In the genomic region with DNA sequence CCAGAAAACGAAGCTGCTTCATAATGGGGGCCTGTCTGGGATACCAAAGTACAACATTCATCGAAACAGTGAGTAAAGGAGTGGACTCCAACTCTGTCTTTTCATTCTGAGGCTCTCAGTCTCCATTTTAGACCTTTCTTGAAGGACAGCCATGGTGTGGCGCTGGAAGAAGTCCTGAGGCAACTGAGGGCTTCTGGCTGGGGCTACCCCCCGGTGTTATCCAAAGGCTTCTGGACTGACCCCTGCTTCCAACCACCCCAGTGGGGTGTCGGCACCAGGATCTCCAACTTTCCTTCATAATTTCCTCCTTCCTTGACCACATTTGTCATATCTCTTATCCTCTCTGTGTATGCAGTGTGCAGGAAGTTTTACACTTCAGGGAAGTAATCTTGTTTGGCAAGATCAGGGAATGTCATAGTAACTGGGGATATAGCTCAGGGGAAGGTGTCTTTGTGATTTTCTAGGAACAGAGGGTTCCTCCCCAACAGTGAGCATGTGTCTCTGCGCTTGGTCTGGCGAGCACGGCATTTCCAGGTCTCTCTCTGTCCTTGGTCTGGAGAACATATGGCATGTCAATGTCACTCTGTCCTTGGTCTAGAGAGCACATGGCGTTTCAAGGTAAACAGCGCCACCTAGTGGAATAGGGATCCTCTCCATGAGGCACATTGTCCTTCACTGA, we compare ENCODE assay signal across 8 cellular contexts. TPM values are rescaled to one million over a fixed set of nuclear protein-coding genes. Genes with fewer than 3 reads are reported as not detected.
DNase-seq lines count a peak whose midpoint lies in the region; ATAC-seq and TF ChIP-seq lines count a peak whose summit lies in the region.

No MANE protein-coding gene starts in this region.

- peak; percentile 32 to 83 (median 74) for DNase-seq in CD8-positive, alpha-beta T cell
- DNase-seq in HT-29 (ENCODE audit: low spot score) (peak; percentile 90), OCI-M1 (lab: John Stamatoyannopoulos, UW) (peak; percentile 90), activated T-cell treated with anti-CD3 and anti-CD28 coated beads for 1 hour (ENCODE audit: low read depth) (peak; percentile 60), esophagus squamous epithelium (lab: John Stamatoyannopoulos, UW) (no peak), neural progenitor cell (ENCODE audit: low spot score) (peak; percentile 79), thoracic aorta (ENCODE audit: low spot score) (peak; percentile 36)

- H3K9me3 Mint-ChIP-seq in CD8-positive, alpha-beta T cell = no peaks in the 10 kb centered on the region
- H3K9me3 Mint-ChIP-seq in neural progenitor cell = peaks cover 15% of the 10 kb centered on the region

- no peaks in the 10 kb centered on the region for H3K27me3 ChIP-seq in CD8-positive, alpha-beta T cell (ENCODE audit: insufficient read depth, low read length)
- H3K27me3 ChIP-seq in esophagus squamous epithelium (no peaks in the 10 kb centered on the region), neural progenitor cell (no peaks in the 10 kb centered on the region), thoracic aorta (replicated peaks; ENCODE audit: insufficient read depth) (no peaks in the 10 kb centered on the region)

- H3K4me3 ChIP-seq in CD8-positive, alpha-beta T cell (ENCODE audit: low read depth, low read length) = no peak overlapping the region
- H3K4me3 ChIP-seq in esophagus squamous epithelium = no peak overlapping the region
- no peak overlapping the region for H3K4me3 ChIP-seq in neural progenitor cell
- no peak overlapping the region for H3K4me3 ChIP-seq in thoracic aorta

- H3F3A ChIP-seq in neural progenitor cell (ENCODE audit: low read depth) = no peaks in the 10 kb centered on the region

- no peaks in the 10 kb centered on the region for H3K4me1 ChIP-seq in CD8-positive, alpha-beta T cell (ENCODE audit: insufficient read depth, low read length)
- H3K4me1 ChIP-seq in esophagus squamous epithelium (peaks cover 0 to 5% (median 0%) of the 10 kb centered on the region in 3 donors), neural progenitor cell (no peaks in the 10 kb centered on the region), thoracic aorta (ENCODE audit: control insufficient read depth in 1 of 2, low read depth in 2 of 2) (no peaks in the 10 kb centered on the region)

- peaks cover 3% of the 10 kb centered on the region for H3K4me1 Mint-ChIP-seq in CD8-positive, alpha-beta T cell (ENCODE audit: low read depth)
- no peaks in the 10 kb centered on the region for H3K4me1 Mint-ChIP-seq in neural progenitor cell

- CTCF ChIA-PET in CD8-positive, alpha-beta T cell (lab: Charles Lee) = interaction anchor here (0.6 to 5.2 kb wide), 18 partner anchors 11 to 289 kb away, joined by 3 to 50 read pairs (median 4); a partner anchor contains a TSS

- ATAC-seq in CD8-positive, alpha-beta T cell = peak; percentile 80
- ATAC-seq in thoracic aorta (ENCODE audit: insufficient number of reproducible peaks, low FRiP score, low read depth) (no peak), GM21737 (IDR thresholded peaks at IDR 0.05; ENCODE audit: unreplicated experiment) (no peak)

- POLR2A ChIA-PET in CD8-positive, alpha-beta T cell (lab: Charles Lee) = interaction anchor here (1.7 kb wide), 1 partner anchor 197 kb away, joined by 4 read pairs; no protein-coding TSS in a partner anchor

- H2AFZ ChIP-seq in neural progenitor cell (replicated peaks) = no peak overlapping the region

- H3K79me2 ChIP-seq in neural progenitor cell (ENCODE audit: low read depth) = no peaks in the 10 kb centered on the region

- H4K20me1 ChIP-seq in neural progenitor cell (ENCODE audit: low read depth) = no peaks in the 10 kb centered on the region

- no peak overlapping the region for H3K4me3 Mint-ChIP-seq in CD8-positive, alpha-beta T cell
- H3K4me3 Mint-ChIP-seq in neural progenitor cell = no peak overlapping the region

- H3K36me3 ChIP-seq in CD8-positive, alpha-beta T cell (ENCODE audit: insufficient read depth, low read length) = no peaks in the 10 kb centered on the region
- no peaks in the 10 kb centered on the region for H3K36me3 ChIP-seq in esophagus squamous epithelium
- peaks cover 5% of the 10 kb centered on the region for H3K36me3 ChIP-seq in neural progenitor cell
- no peaks in the 10 kb centered on the region for H3K36me3 ChIP-seq in thoracic aorta

- no peak for TF ChIP-seq POLR2A in esophagus squamous epithelium (IDR thresholded peaks at IDR 0.05)

- no peak overlapping the region for H3K4me2 ChIP-seq in neural progenitor cell

- no peak overlapping the region for H3K27ac Mint-ChIP-seq in CD8-positive, alpha-beta T cell
- no peak overlapping the region for H3K27ac Mint-ChIP-seq in neural progenitor cell

- H3K36me3 Mint-ChIP-seq in CD8-positive, alpha-beta T cell = no peaks in the 10 kb centered on the region
- peaks cover 3% of the 10 kb centered on the region for H3K36me3 Mint-ChIP-seq in neural progenitor cell

- no peak overlapping the region for H3K27ac ChIP-seq in CD8-positive, alpha-beta T cell (ENCODE audit: low read depth, low read length)
- H3K27ac ChIP-seq in esophagus squamous epithelium = no peak overlapping the region
- H3K27ac ChIP-seq in neural progenitor cell = no peak overlapping the region
- H3K27ac ChIP-seq in thoracic aorta = no peak overlapping the region

- H3K27me3 Mint-ChIP-seq in CD8-positive, alpha-beta T cell (ENCODE audit: low read depth) = peaks cover 10% of the 10 kb centered on the region
- peaks cover 3% of the 10 kb centered on the region for H3K27me3 Mint-ChIP-seq in neural progenitor cell (ENCODE audit: insufficient read depth, low read depth)

- H3K9ac ChIP-seq in neural progenitor cell = no peak overlapping the region

- WGBS in esophagus squamous epithelium, 2 donors = 47 to 50% methylated on average over 9 to 10 of the region's 10 CpGs

- peak; percentile 89 for TF ChIP-seq CTCF in CD8-positive, alpha-beta T cell (IDR thresholded peaks at IDR 0.05)
- TF ChIP-seq CTCF in esophagus squamous epithelium (IDR thresholded peaks at IDR 0.05) (peak; percentile 53 to 81 (median 77)), neural progenitor cell (IDR thresholded peaks at IDR 0.05) (peak; percentile 70), thoracic aorta (IDR thresholded peaks at IDR 0.05) (peak; percentile 75)

- intact Hi-C loops in CD8-positive, alpha-beta T cell (cut with DNase I, micrococcal nuclease) = loop anchor here (1.0 to 5.0 kb wide), 5 partner anchors 12 to 751 kb away; no protein-coding TSS in a partner anchor
- intact Hi-C loops in esophagus squamous epithelium (cut with DNase I) = no loop called here

- no peaks in the 10 kb centered on the region for H3K9me3 ChIP-seq in CD8-positive, alpha-beta T cell (ENCODE audit: low read length)
- H3K9me3 ChIP-seq in esophagus squamous epithelium = peaks cover 0 to 12% (median 10%) of the 10 kb centered on the region in 3 donors
- H3K9me3 ChIP-seq in neural progenitor cell (ENCODE audit: low read depth) = peaks cover 9% of the 10 kb centered on the region
- H3K9me3 ChIP-seq in thoracic aorta = no peaks in the 10 kb centered on the region

RNA-seq across cellular contexts. Expression of a gene that starts 19.4 kb away (rescaled TPM):
- total RNA-seq in CD8-positive, alpha-beta T cell = 100 to 1,000 TPM; 189 to 201 TPM
- 48.3 and 54.4 TPM in 2 replicates for total RNA-seq in HT-29 (2014; rRNA removed; shearing (Covaris generic))
- total RNA-seq in esophagus squamous epithelium = 10 to 100 TPM; 42.4 to 62.2 (median 45.9) TPM
- total RNA-seq in neural progenitor cell (ENCODE audit: low replicate concordance) = 47.5 and 67.4 TPM in 2 replicates
- total RNA-seq in thoracic aorta = 10 to 100 TPM; 70.8 to 84.9 TPM

RNA-seq across cellular contexts. Expression of a gene that starts 51.2 kb away (rescaled TPM):
- total RNA-seq in CD8-positive, alpha-beta T cell = not detected
- not detected in 2 replicates for total RNA-seq in HT-29 (2014; rRNA removed; shearing (Covaris generic))
- total RNA-seq in esophagus squamous epithelium (not detected), neural progenitor cell (ENCODE audit: low replicate concordance) (4.2 and 5.6 TPM in 2 replicates), thoracic aorta (not detected)

RNA-seq across cellular contexts. Expression of a gene that starts 51.3 kb away (rescaled TPM):
- under 1 TPM; 0.22 to 0.42 TPM for total RNA-seq in CD8-positive, alpha-beta T cell
- 0.08 and 1.8 TPM in 2 replicates for total RNA-seq in HT-29 (2014; rRNA removed; shearing (Covaris generic))
- total RNA-seq in esophagus squamous epithelium (under 1 TPM in 2 of 4 donors, not detected in 2; 0.31 to 0.57 TPM), neural progenitor cell (ENCODE audit: low replicate concordance) (not detected in 2 replicates), thoracic aorta (1 to 10 TPM; 1.1 to 2.3 TPM)

RNA-seq across cellular contexts. Expression of a gene that starts 51.4 kb away (rescaled TPM):
- 10 to 100 TPM; 29.9 to 36.0 TPM for total RNA-seq in CD8-positive, alpha-beta T cell
- 2.6 and 12.4 TPM in 2 replicates for total RNA-seq in HT-29 (2014; rRNA removed; shearing (Covaris generic))
- total RNA-seq in esophagus squamous epithelium (1 to 10 TPM; 1.4 to 7.1 (median 3.2) TPM), neural progenitor cell (ENCODE audit: low replicate concordance) (3.8 and 7.6 TPM in 2 replicates), thoracic aorta (10 to 100 TPM; 11.8 to 12.0 TPM)
